In genomic region chr10:128001886-128002285, GRCh38 we compare ENCODE assay signal across 30 cellular contexts.
A peak's percentile ranks its signal among the peaks of the same experiment; 100 is the strongest.
DNase-seq lines count a peak whose midpoint lies in the region; ATAC-seq and TF ChIP-seq lines count a peak whose summit lies in the region.
"Had no signal": no experiment of that assay in that cellular context is flagged by ENCODE, and none has a peak within 500 bp of the region (broad histone marks: within the 10 kb centered on the region; RNA-seq: fewer than 3 reads in every experiment).

No MANE protein-coding gene starts in this region.

- in situ Hi-C loops in gastrocnemius medialis (cut with MboI; ENCODE audit: low sequenced_read_pairs in 4 of 4) (no loop called here), KBM-7 (cut with MboI; ENCODE audit: low pct_unique_long_range_greater_than_20kb, low sequenced_read_pairs) (loop anchor here (25.0 kb wide), 1 partner anchor 90 kb away; the partner anchor contains the start of gene PTPRE)

- no peak overlapping the region for H4K8ac ChIP-seq in H9 (replicated peaks; ENCODE audit: insufficient read length, low read depth, low read length)

- H3K27me3 Mint-ChIP-seq in H9 (ENCODE audit: low read depth), result peaks cover 7% of the 10 kb centered on the region; the same call in 1 of the 2 replicates

- H3K14ac ChIP-seq in H9 (ENCODE audit: insufficient read depth, low read length), result peak overlapping the region; percentile 24

- no peak for TF ChIP-seq POLR2A in gastrocnemius medialis (IDR thresholded peaks at IDR 0.05)

- peaks cover 1% of the 10 kb centered on the region for H3F3A ChIP-seq in smooth muscle cell (ENCODE audit: low read depth)

- H3K27me3 ChIP-seq in H9 (ENCODE audit: insufficient read depth, low read length) (no peaks in the 10 kb centered on the region), smooth muscle cell (ENCODE audit: low read depth) (no peaks in the 10 kb centered on the region), gastrocnemius medialis (peaks cover 0 to 36% (median 4%) of the 10 kb centered on the region in 3 donors)
- H3K27me3 ChIP-seq: breast epithelium, Peyer's patch had no signal

- H3K79me2 ChIP-seq in H9 (ENCODE audit: insufficient read depth, low read length), result no peaks in the 10 kb centered on the region
- H3K79me2 ChIP-seq in smooth muscle cell (ENCODE audit: low read depth), result no peaks in the 10 kb centered on the region

- no peak overlapping the region for H2BK20ac ChIP-seq in H9 (ENCODE audit: low read depth, low read length, poor library complexity, severe bottlenecking)

- ATAC-seq in left ventricle myocardium superior, result peak; percentile 72
- ATAC-seq in gastrocnemius medialis, result no peak
- ATAC-seq: activated CD8-positive, alpha-beta T cell treated with anti-CD3 and anti-CD28 coated beads for 36 hours had no signal

- H2BK120ac ChIP-seq in H9 (ENCODE audit: low read depth, low read length, poor library complexity, severe bottlenecking), result no peak overlapping the region

- H2AFZ ChIP-seq in H9 (ENCODE audit: low read length) (no peak overlapping the region), smooth muscle cell (ENCODE audit: low read depth) (no peak overlapping the region)

- H3K4me2 ChIP-seq in H9 (ENCODE audit: insufficient read depth, insufficient read length, low read length), result no peak overlapping the region
- no peak overlapping the region for H3K4me2 ChIP-seq in smooth muscle cell

- no peak overlapping the region for H4K91ac ChIP-seq in H9 (ENCODE audit: insufficient read length, low read depth, low read length)

- H3K9ac ChIP-seq in H9 (ENCODE audit: extremely low read depth, insufficient read length, low read length), result no peak overlapping the region
- no peak overlapping the region for H3K9ac ChIP-seq in smooth muscle cell (ENCODE audit: low read depth)

- H3K27ac Mint-ChIP-seq in H9, result peak overlapping the region in 1 of 3 experiments; percentile 35; a peak in 2 of 7 replicates
- H3K27ac Mint-ChIP-seq: activated CD8-positive, alpha-beta T cell treated with anti-CD3 and anti-CD28 coated beads for 36 hours; activated T-helper 1 cell treated with anti-CD3 and anti-CD28 coated beads, Interleukin-12 subunit alpha, Interleukin-12 subunit beta, Interleukin-2, Interleukin-4 antibody, amounts not matched to agents 30 ng/mL and 10 ng/mL and 1 ng/mL, durations not matched to agents 14 hours and 24 hours and 36 hours; B cell; naive B cell; T-helper 2 cell treated with Interferon-gamma antibody and Interleukin-4, amounts not matched to agents 5 μg/mL and 100 μg/mL, for 36 hours had no signal

- H3K4ac ChIP-seq in H9 (ENCODE audit: low read depth, low read length), result no peak overlapping the region

- H3K4me3 Mint-ChIP-seq in H9, result no peak overlapping the region
- H3K4me3 Mint-ChIP-seq: activated CD8-positive, alpha-beta T cell treated with anti-CD3 and anti-CD28 coated beads for 36 hours; activated T-helper 1 cell treated with anti-CD3 and anti-CD28 coated beads, Interleukin-12 subunit alpha, Interleukin-12 subunit beta, Interleukin-2, Interleukin-4 antibody, amounts not matched to agents 30 ng/mL and 10 ng/mL and 1 ng/mL, durations not matched to agents 14 hours and 24 hours and 36 hours; B cell; CD8-positive, alpha-beta memory T cell; naive B cell; T-helper 2 cell treated with Interferon-gamma antibody and Interleukin-4, amounts not matched to agents 5 μg/mL and 100 μg/mL, for 36 hours had no signal

- H3K4me3 ChIP-seq in coronary artery, result no peak overlapping the region
- H3K4me3 ChIP-seq in smooth muscle cell, result no peak overlapping the region
- H3K4me3 ChIP-seq in gastrocnemius medialis, result no peak overlapping the region
- H3K4me3 ChIP-seq: breast epithelium, Peyer's patch, skin epidermis had no signal

- no peak overlapping the region for H2BK12ac ChIP-seq in H9 (ENCODE audit: insufficient read length, low read depth, low read length)

- H3K27ac ChIP-seq in H9 (ENCODE audit: insufficient read length, low read depth, low read length), result no peak overlapping the region
- no peak overlapping the region for H3K27ac ChIP-seq in coronary artery
- peak overlapping the region; percentile 27 for H3K27ac ChIP-seq in smooth muscle cell (ENCODE audit: low read depth)
- no peak overlapping the region for H3K27ac ChIP-seq in gastrocnemius medialis
- H3K27ac ChIP-seq: epithelial cell of prostate, skin epidermis had no signal

- H4K20me1 ChIP-seq in H9 (ENCODE audit: control insufficient read depth, insufficient read depth, insufficient read length) (no peaks in the 10 kb centered on the region), smooth muscle cell (ENCODE audit: low read depth) (no peaks in the 10 kb centered on the region)

- H3K23ac ChIP-seq in H9 (ENCODE audit: insufficient read length, low read depth, low read length), result no peak overlapping the region

- H4K5ac ChIP-seq in H9 (ENCODE audit: insufficient read length, low read depth, low read length), result no peak overlapping the region

- H3T11ph ChIP-seq in H9 (ENCODE audit: low read length), result no peak overlapping the region

- peaks cover 5 to 6% of the 10 kb centered on the region in 2 experiments; a peak in 3 of 4 replicates for H3K4me1 Mint-ChIP-seq in H9

- no peaks in the 10 kb centered on the region for H3K36me3 ChIP-seq in smooth muscle cell (ENCODE audit: low read depth)
- H3K36me3 ChIP-seq in gastrocnemius medialis, result no peaks in the 10 kb centered on the region
- H3K36me3 ChIP-seq: breast epithelium, Peyer's patch had no signal

- no peaks in the 10 kb centered on the region for H3K9me3 Mint-ChIP-seq in H9
- H3K9me3 Mint-ChIP-seq: activated CD8-positive, alpha-beta T cell treated with anti-CD3 and anti-CD28 coated beads for 36 hours; activated T-helper 1 cell treated with anti-CD3 and anti-CD28 coated beads, Interleukin-12 subunit alpha, Interleukin-12 subunit beta, Interleukin-2, Interleukin-4 antibody, amounts not matched to agents 30 ng/mL and 10 ng/mL and 1 ng/mL, durations not matched to agents 14 hours and 24 hours and 36 hours; CD8-positive, alpha-beta memory T cell; T-helper 2 cell treated with Interferon-gamma antibody and Interleukin-4, amounts not matched to agents 5 μg/mL and 100 μg/mL, for 36 hours had no signal

- intact Hi-C loops in left ventricle myocardium superior (cut with micrococcal nuclease) (no loop called here), gastrocnemius medialis (cut with DNase I; ENCODE audit: low total_unique reads) (no loop called here)

- TF ChIP-seq CTCF in H9 (conservative IDR thresholded peaks at IDR 0.05) (no peak), coronary artery (IDR thresholded peaks at IDR 0.05) (no peak), smooth muscle cell (IDR thresholded peaks at IDR 0.05; ENCODE audit: borderline replicate concordance, insufficient read depth, poor library complexity, severe bottlenecking) (no peak), gastrocnemius medialis (IDR thresholded peaks at IDR 0.05 in 4 of 5, conservative IDR thresholded peaks at IDR 0.05 in 1 of 5) (no peak)

- no peaks in the 10 kb centered on the region for H3K9me3 ChIP-seq in H9 (ENCODE audit: control insufficient read depth, low read depth, low read length)
- no peaks in the 10 kb centered on the region for H3K9me3 ChIP-seq in smooth muscle cell (replicated peaks; ENCODE audit: low read depth)
- no peaks in the 10 kb centered on the region for H3K9me3 ChIP-seq in gastrocnemius medialis
- H3K9me3 ChIP-seq: breast epithelium, Peyer's patch had no signal

- H2BK5ac ChIP-seq in H9 (ENCODE audit: insufficient read length, low read length), result no peak overlapping the region

- no peak overlapping the region for H3K18ac ChIP-seq in H9 (ENCODE audit: insufficient read length, low read depth, low read length)

- H2BK15ac ChIP-seq in H9 (ENCODE audit: low read depth, low read length), result no peak overlapping the region

- H3K23me2 ChIP-seq in H9 (ENCODE audit: insufficient read length, low read depth, low read length, poor library complexity, severe bottlenecking), result no peaks in the 10 kb centered on the region

- DNase-seq in H9 (no peak), coronary artery (ENCODE audit: low spot score) (peak; percentile 36), left ventricle myocardium superior (no peak), smooth muscle cell (lab: John Stamatoyannopoulos, UW; ENCODE audit: unreplicated experiment) (no peak), NCI-H2029 treated with DMSO at 0.1 percent for 48 hours (lab: John Stamatoyannopoulos, UW) (no peak), gastrocnemius medialis (no peak), KBM-7 (no peak)
- DNase-seq: ACHN; activated CD4-positive, alpha-beta T cell treated with anti-CD3 and anti-CD28 coated beads for 1 hour; activated CD8-positive, alpha-beta memory T cell treated with anti-CD3 and anti-CD28 coated beads, Interleukin-2, amount 50 U/mL, for 48 hours; activated CD8-positive, alpha-beta T cell treated with anti-CD3 and anti-CD28 coated beads for 36 hours; activated naive CD4-positive, alpha-beta T cell treated with anti-CD3 and anti-CD28 coated beads, Interleukin-2, amount 50 U/mL, for 16 hours; CD8-positive, alpha-beta memory T cell; effector CD8-positive, alpha-beta T cell; EL; KG1; midbrain; naive B cell; NCI-H1417 treated with DMSO at 0.1 percent for 48 hours; NCI-H2081; NCI-H345; NCI-H748 treated with DMSO at 0.1 percent for 48 hours; stimulated activated naive CD4-positive, alpha-beta T cell had no signal

- H3K79me1 ChIP-seq in H9 (ENCODE audit: insufficient read depth, low read depth, low read length, poor library complexity, severe bottlenecking), result no peaks in the 10 kb centered on the region

- no peak overlapping the region for H2AK5ac ChIP-seq in H9 (ENCODE audit: insufficient read length, low read length)

- H3K4me1 ChIP-seq in H9 (ENCODE audit: insufficient read depth, low read length) (no peaks in the 10 kb centered on the region), smooth muscle cell (ENCODE audit: low read depth) (peaks cover 2% of the 10 kb centered on the region), gastrocnemius medialis (peaks cover 0 to 5% of the 10 kb centered on the region in 2 donors)
- H3K4me1 ChIP-seq: breast epithelium had no signal

- H3K36me3 Mint-ChIP-seq in H9 (ENCODE audit: insufficient read depth in 1 of 3, low read depth in 3 of 3), result no peaks in the 10 kb centered on the region
- H3K36me3 Mint-ChIP-seq: CD8-positive, alpha-beta memory T cell; naive B cell had no signal

- H3K56ac ChIP-seq in H9 (ENCODE audit: insufficient read length, low read depth, low read length), result no peak overlapping the region

- no CpG with 5 or more reads among the region's 14 CpGs for WGBS in H9 (ENCODE audit: extremely low coverage, insufficient read length, low lambda C conversion rate)
- WGBS in smooth muscle cell (ENCODE audit: low lambda C conversion rate), result 81% methylated on average over 14 of the region's 14 CpGs
